Comparison of ENCODE assay signal across 10 cellular contexts in the genomic region with DNA sequence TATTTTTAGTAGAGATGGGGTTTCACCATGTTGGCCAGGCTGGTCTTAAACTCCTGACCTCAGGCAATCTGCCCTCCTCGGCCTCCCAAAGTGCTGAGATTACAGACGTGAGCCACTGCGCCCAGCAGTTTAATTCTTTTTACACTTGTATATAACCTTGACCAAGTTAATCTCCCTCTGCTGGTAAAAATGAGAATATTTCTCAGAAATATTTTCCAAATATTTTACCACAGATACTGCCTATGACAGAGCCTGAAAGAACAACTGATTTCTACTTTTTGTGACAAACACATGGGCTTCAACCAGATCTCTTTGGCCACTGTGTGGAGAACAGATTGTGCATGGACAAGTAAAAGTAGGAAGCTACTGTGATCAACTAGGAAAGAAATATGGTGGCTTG. TPM values are rescaled to one million over a fixed set of nuclear protein-coding genes. Genes with fewer than 3 reads are reported as not detected.
A peak's percentile ranks its signal among the peaks of the same experiment; 100 is the strongest.
DNase-seq lines count a peak whose midpoint lies in the region; ATAC-seq, FAIRE-seq and TF ChIP-seq lines count a peak whose summit lies in the region.
"Had no signal": no experiment of that assay in that cellular context is flagged by ENCODE, and none has a peak within 500 bp of the region (broad histone marks: within the 10 kb centered on the region; RNA-seq: fewer than 3 reads in every experiment).

No MANE protein-coding gene starts in this region.

- CTCF ChIA-PET in AG04450 (lab: Charles Lee) (interaction anchor here (0.6 to 2.4 kb wide), 26 partner anchors 9 to 405 kb away, joined by 3 to 21 read pairs (median 4); a partner anchor contains a TSS), HEK293 (lab: Yijun Ruan, JAX) (interaction anchor here (0.7 to 3.7 kb wide), 19 partner anchors 9 to 721 kb away, joined by 3 to 24 read pairs (median 3); no protein-coding TSS in a partner anchor)

- peaks cover 8% of the 10 kb centered on the region for H3K27me3 Mint-ChIP-seq in T-helper 2 cell treated with Interferon-gamma antibody and Interleukin-4, amounts not matched to agents 5 μg/mL and 100 μg/mL, for 36 hours (ENCODE audit: low read depth)

- H3K4me1 Mint-ChIP-seq in T-helper 2 cell treated with Interferon-gamma antibody and Interleukin-4, amounts not matched to agents 5 μg/mL and 100 μg/mL, for 36 hours (ENCODE audit: low read depth): peaks cover 12% of the 10 kb centered on the region
- H3K4me1 Mint-ChIP-seq: activated B cell treated with CpG ODN at 0.5 μM for 24 hours had no signal

- H3K4me3 ChIP-seq in AG04450 (ENCODE audit: low read depth, low read length): no peak overlapping the region
- H3K4me3 ChIP-seq in HEK293 (ENCODE audit: low read depth, low read length): no peak overlapping the region
- no peak overlapping the region for H3K4me3 ChIP-seq in kidney (ENCODE audit: low read length in 2 of 2)
- H3K4me3 ChIP-seq: skin epidermis had no signal

- H3K9me3 Mint-ChIP-seq in T-helper 2 cell treated with Interferon-gamma antibody and Interleukin-4, amounts not matched to agents 5 μg/mL and 100 μg/mL, for 36 hours: no peaks in the 10 kb centered on the region

- H3K4me3 Mint-ChIP-seq in T-helper 2 cell treated with Interferon-gamma antibody and Interleukin-4, amounts not matched to agents 5 μg/mL and 100 μg/mL, for 36 hours: no peak overlapping the region
- H3K4me3 Mint-ChIP-seq: activated B cell treated with CpG ODN at 0.5 μM for 24 hours had no signal

- no peak overlapping the region for H3K9ac ChIP-seq in kidney (ENCODE audit: low read length in 2 of 2)

- no peak overlapping the region for H3K27ac Mint-ChIP-seq in T-helper 2 cell treated with Interferon-gamma antibody and Interleukin-4, amounts not matched to agents 5 μg/mL and 100 μg/mL, for 36 hours
- H3K27ac Mint-ChIP-seq: activated B cell treated with CpG ODN at 0.5 μM for 24 hours had no signal

- TF ChIP-seq CTCF in AG04450 (IDR thresholded peaks at IDR 0.05; ENCODE audit: low read depth, low read length): peak; percentile 38; the same call in 1 of the 2 replicates
- 0 out of 2 replicates have a peak, but pooled peaks have one; percentile 15 for TF ChIP-seq CTCF in HEK293 (tag by site-specific recombination; IDR thresholded peaks at IDR 0.05)
- peak; percentile 66 for TF ChIP-seq CTCF in VCaP (conservative IDR thresholded peaks at IDR 0.05)
- TF ChIP-seq CTCF in kidney (IDR thresholded peaks at IDR 0.05; ENCODE audit: borderline replicate concordance, extremely low read depth, insufficient read depth): peak; percentile 17

- DNase-seq in AG04450 (ENCODE audit: low read depth, low spot score) (no peak), kidney (no peak), NK-92 (lab: John Stamatoyannopoulos, UW; ENCODE audit: unreplicated experiment) (no peak)
- DNase-seq in T-helper 2 cell treated with Interferon-gamma antibody and Interleukin-4, amounts not matched to agents 5 μg/mL and 100 μg/mL, for 36 hours (ENCODE audit: low spot score): no peak
- DNase-seq in stimulated activated CD4-positive, alpha-beta T cell treated with anti-CD3 and anti-CD28 coated beads, Interleukin-4, amount 100 ng/mL, for 4 hours: no peak
- DNase-seq: activated B cell treated with CpG ODN at 0.5 μM for 24 hours had no signal

- H3K36me3 Mint-ChIP-seq in T-helper 2 cell treated with Interferon-gamma antibody and Interleukin-4, amounts not matched to agents 5 μg/mL and 100 μg/mL, for 36 hours (ENCODE audit: low read depth): no peaks in the 10 kb centered on the region

- H3K36me3 ChIP-seq in HEK293 (ENCODE audit: control insufficient read depth in 2 of 2, insufficient read depth in 1 of 2, low read length in 2 of 2) (no peaks in the 10 kb centered on the region), kidney (ENCODE audit: control insufficient read depth in 1 of 2, insufficient read depth in 2 of 2, low read length in 2 of 2) (no peaks in the 10 kb centered on the region)

- peaks cover 4% of the 10 kb centered on the region; the same call in 1 of the 2 replicates for H3K9me3 ChIP-seq in AG04450 (ENCODE audit: control insufficient read depth, insufficient read depth, low read length)
- H3K9me3 ChIP-seq in HEK293 (ENCODE audit: control insufficient read depth, insufficient read depth, low read depth, low read length): no peaks in the 10 kb centered on the region
- no peaks in the 10 kb centered on the region for H3K9me3 ChIP-seq in kidney (ENCODE audit: control insufficient read depth in 1 of 2, low read length in 2 of 2)

- POLR2A ChIA-PET in AG04450 (lab: Yijun Ruan, JAX): no interaction called here
- POLR2A ChIA-PET in HEK293 (lab: Yijun Ruan, JAX): no interaction called here

- FAIRE-seq in kidney (lab: Jason Lieb, UNC): no peak

- no peak for ATAC-seq in activated CD4-positive, CD25-positive, alpha-beta regulatory T cell treated with anti-CD3 and anti-CD28 coated beads, Interleukin-2, amount 50 U/mL, for 24 hours

- H3K27ac ChIP-seq in AG04450 (ENCODE audit: low read depth, low read length) (no peak overlapping the region), HEK293 (ENCODE audit: extremely low read depth, low read depth, low read length) (no peak overlapping the region), VCaP (no peak overlapping the region), kidney (ENCODE audit: low read depth in 2 of 2, low read length in 2 of 2) (no peak overlapping the region)
- H3K27ac ChIP-seq: skin epidermis had no signal

- H3K4me1 ChIP-seq in HEK293 (ENCODE audit: control insufficient read depth, insufficient read depth, low read length) (no peaks in the 10 kb centered on the region), kidney (ENCODE audit: control insufficient read depth in 1 of 2, insufficient read depth in 1 of 2, low read depth in 1 of 2, low read length in 2 of 2) (no peaks in the 10 kb centered on the region)

- no peaks in the 10 kb centered on the region for H3K27me3 ChIP-seq in AG04450 (ENCODE audit: control insufficient read depth, insufficient read depth, low read length)

- intact Hi-C loops in kidney (cut with DNase I): no loop called here

TF ChIP-seq in HEK293, 187 proteins besides CTCF, POLR2A, EP300 and RAD21:
- TF ChIP-seq, protein P1, sequence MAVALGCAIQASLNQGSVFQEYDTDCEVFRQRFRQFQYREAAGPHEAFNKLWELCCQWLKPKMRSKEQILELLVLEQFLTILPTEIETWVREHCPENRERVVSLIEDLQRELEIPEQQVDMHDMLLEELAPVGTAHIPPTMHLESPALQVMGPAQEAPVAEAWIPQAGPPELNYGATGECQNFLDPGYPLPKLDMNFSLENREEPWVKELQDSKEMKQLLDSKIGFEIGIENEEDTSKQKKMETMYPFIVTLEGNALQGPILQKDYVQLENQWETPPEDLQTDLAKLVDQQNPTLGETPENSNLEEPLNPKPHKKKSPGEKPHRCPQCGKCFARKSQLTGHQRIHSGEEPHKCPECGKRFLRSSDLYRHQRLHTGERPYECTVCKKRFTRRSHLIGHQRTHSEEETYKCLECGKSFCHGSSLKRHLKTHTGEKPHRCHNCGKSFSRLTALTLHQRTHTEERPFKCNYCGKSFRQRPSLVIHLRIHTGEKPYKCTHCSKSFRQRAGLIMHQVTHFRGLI (tag by site-specific recombination; IDR thresholded peaks at IDR 0.05): no peak
- TF ChIP-seq ZNF707 (tag by site-specific recombination; IDR thresholded peaks at IDR 0.05) (no peak), ZNF138 (tag by site-specific recombination; IDR thresholded peaks at IDR 0.05; ENCODE audit: borderline replicate concordance) (no peak), ZNF10 (tag by site-specific recombination; IDR thresholded peaks at IDR 0.05) (no peak), ZNF423 (tag by site-specific recombination; IDR thresholded peaks at IDR 0.05) (no peak), ZNF341 (tag by site-specific recombination; IDR thresholded peaks at IDR 0.05; ENCODE audit: low read depth) (no peak), ZNF292 (tag by site-specific recombination; IDR thresholded peaks at IDR 0.05; ENCODE audit: borderline replicate concordance, low read depth) (no peak), ZBTB17 (tag by site-specific recombination; IDR thresholded peaks at IDR 0.05) (no peak), ZNF571 (tag by site-specific recombination; IDR thresholded peaks at IDR 0.05) (no peak), ZNF302 (tag by site-specific recombination; IDR thresholded peaks at IDR 0.05; ENCODE audit: low read depth) (no peak), GFI1B (tag by site-specific recombination; IDR thresholded peaks at IDR 0.05) (no peak)
- TF ChIP-seq, protein P2, sequence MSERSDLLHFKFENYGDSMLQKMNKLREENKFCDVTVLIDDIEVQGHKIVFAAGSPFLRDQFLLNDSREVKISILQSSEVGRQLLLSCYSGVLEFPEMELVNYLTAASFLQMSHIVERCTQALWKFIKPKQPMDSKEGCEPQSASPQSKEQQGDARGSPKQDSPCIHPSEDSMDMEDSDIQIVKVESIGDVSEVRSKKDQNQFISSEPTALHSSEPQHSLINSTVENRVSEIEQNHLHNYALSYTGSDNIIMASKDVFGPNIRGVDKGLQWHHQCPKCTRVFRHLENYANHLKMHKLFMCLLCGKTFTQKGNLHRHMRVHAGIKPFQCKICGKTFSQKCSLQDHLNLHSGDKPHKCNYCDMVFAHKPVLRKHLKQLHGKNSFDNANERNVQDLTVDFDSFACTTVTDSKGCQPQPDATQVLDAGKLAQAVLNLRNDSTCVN (tag by site-specific recombination; optimal IDR thresholded peaks at IDR 0.05): no peak
- TF ChIP-seq, protein P3, sequence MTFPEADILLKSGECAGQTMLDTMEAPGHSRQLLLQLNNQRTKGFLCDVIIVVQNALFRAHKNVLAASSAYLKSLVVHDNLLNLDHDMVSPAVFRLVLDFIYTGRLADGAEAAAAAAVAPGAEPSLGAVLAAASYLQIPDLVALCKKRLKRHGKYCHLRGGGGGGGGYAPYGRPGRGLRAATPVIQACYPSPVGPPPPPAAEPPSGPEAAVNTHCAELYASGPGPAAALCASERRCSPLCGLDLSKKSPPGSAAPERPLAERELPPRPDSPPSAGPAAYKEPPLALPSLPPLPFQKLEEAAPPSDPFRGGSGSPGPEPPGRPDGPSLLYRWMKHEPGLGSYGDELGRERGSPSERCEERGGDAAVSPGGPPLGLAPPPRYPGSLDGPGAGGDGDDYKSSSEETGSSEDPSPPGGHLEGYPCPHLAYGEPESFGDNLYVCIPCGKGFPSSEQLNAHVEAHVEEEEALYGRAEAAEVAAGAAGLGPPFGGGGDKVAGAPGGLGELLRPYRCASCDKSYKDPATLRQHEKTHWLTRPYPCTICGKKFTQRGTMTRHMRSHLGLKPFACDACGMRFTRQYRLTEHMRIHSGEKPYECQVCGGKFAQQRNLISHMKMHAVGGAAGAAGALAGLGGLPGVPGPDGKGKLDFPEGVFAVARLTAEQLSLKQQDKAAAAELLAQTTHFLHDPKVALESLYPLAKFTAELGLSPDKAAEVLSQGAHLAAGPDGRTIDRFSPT (tag by site-specific recombination; IDR thresholded peaks at IDR 0.05): no peak

RNA-seq across cellular contexts. Expression of a gene that starts 21.2 kb away (rescaled TPM):
- polyA plus RNA-seq in AG04450 (2011; rRNA removed): 10.2 and 10.5 TPM in 2 replicates
- polyA minus RNA-seq in AG04450 (2011; rRNA and poly(A)+ RNA removed): 58.7 and 81.5 TPM in 2 replicates
- total RNA-seq in kidney: 31.4 TPM
- 4.4 TPM for polyA plus RNA-seq in kidney (ENCODE audit: insufficient read depth, low read depth, low replicate concordance)

Comparison
In these comparisons a context has a peak if more than half of its experiments do, and no peak if none do; other contexts are left out.
1. CTCF ChIP-seq: peak in every context shown above with its lines; median percentile 66 in VCaP; 38 in AG04450; 17 in kidney; 15 in HEK293.